8 cellular contexts compared by ENCODE assay signal in the genomic region with DNA sequence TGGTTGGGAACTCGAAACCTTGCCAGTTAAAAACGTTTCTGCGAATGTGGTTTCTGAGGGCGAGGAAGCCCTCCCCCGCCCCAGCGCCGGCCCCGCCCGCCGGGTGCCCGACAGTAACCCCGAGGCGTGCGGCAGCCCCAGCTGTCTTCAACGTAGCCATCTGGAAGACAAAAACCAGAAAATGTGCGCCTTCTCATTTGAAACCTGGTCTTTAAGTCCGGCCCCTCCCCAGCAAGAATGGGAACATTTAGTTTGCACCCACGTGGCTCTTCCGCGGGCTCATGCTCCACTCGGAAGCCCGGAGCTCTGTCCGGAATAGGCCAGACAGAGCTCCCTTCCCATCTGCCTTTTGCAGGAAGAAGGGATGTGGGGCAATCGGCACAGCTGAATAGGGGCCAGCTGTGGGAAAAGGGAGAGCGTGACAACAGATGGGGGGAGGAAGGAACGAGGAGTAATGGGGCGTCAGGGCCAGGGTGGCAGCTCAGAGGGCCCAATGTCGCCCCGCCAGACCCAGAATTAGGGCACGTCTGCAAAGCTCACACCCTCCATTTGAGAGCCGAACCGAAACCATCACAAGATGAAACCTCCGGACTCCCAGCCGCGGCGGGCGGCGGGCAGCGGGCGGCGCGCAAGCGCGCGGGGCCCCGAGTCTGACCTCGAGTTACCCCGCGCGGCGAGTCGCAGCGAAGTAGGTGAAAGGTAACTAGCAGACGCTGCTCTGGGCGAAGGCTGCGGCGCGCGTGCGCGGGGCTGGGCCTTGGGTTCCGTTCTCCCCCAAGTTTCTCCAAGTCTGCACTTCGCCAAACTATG.
DNase-seq lines count a peak whose midpoint lies in the region; ATAC-seq, FAIRE-seq and TF ChIP-seq lines count a peak whose summit lies in the region.

No MANE protein-coding gene starts in this region.

- H3K9me3 ChIP-seq in DND-41 (ENCODE audit: insufficient read depth, low read length, severe bottlenecking) = no peaks in the 10 kb centered on the region
- no peaks in the 10 kb centered on the region for H3K9me3 ChIP-seq in GM23248 (ENCODE audit: low read depth)
- H3K9me3 ChIP-seq in SJSA1 (replicated peaks) = no peaks in the 10 kb centered on the region
- H3K9me3 ChIP-seq in neuronal stem cell (replicated peaks in 1 of 2; ENCODE audit: control insufficient read depth in 2 of 2, insufficient read depth in 1 of 2, low read depth in 1 of 2, low read length in 2 of 2) = no peaks in the 10 kb centered on the region
- no peaks in the 10 kb centered on the region for H3K9me3 ChIP-seq in subcutaneous abdominal adipose tissue (ENCODE audit: control insufficient read depth in 5 of 5, low read length in 5 of 5)

- peak overlapping the region; percentile 88 for H4K91ac ChIP-seq in neuronal stem cell (ENCODE audit: low read depth, low read length, poor library complexity)

- H2AK5ac ChIP-seq in neuronal stem cell (ENCODE audit: low read depth, low read length) = no peak overlapping the region

- H3K14ac ChIP-seq in neuronal stem cell (ENCODE audit: low read length) = no peak overlapping the region

- H3K79me2 ChIP-seq in DND-41 (ENCODE audit: insufficient read depth, low read length) (no peaks in the 10 kb centered on the region), GM23248 (ENCODE audit: insufficient read depth) (no peaks in the 10 kb centered on the region)

- peak; percentile 88 for DNase-seq in DND-41
- DNase-seq in GM23248 = peak; percentile 94
- DNase-seq in LHCN-M2 (ENCODE audit: low read depth) = peak; percentile 96
- DNase-seq in SJSA1 (ENCODE audit: low read depth in 1 of 2, low spot score in 2 of 2) = peak; percentile 85 to 88
- peak; percentile 84 for DNase-seq in activated naive CD4-positive, alpha-beta T cell treated with Interleukin-2 at 50 U/mL for 16 hours
- peak; percentile 75 to 77 for DNase-seq in frontal cortex (ENCODE audit: low spot score in 2 of 2)
- peak; percentile 70 for DNase-seq in neuronal stem cell (ENCODE audit: low spot score)

- peaks cover 52% of the 10 kb centered on the region for H3K4me1 ChIP-seq in DND-41 (ENCODE audit: insufficient read depth, low read length)
- peaks cover 33% of the 10 kb centered on the region for H3K4me1 ChIP-seq in GM23248 (ENCODE audit: insufficient read depth)
- peaks cover 41% of the 10 kb centered on the region for H3K4me1 ChIP-seq in SJSA1 (replicated peaks)
- H3K4me1 ChIP-seq in neuronal stem cell (ENCODE audit: control insufficient read depth in 2 of 2, insufficient read depth in 1 of 2, low read depth in 1 of 2, low read length in 2 of 2) = peaks cover 23 to 30% of the 10 kb centered on the region in 2 donors
- peaks cover 18 to 42% (median 33%) of the 10 kb centered on the region in 5 donors for H3K4me1 ChIP-seq in subcutaneous abdominal adipose tissue (ENCODE audit: control insufficient read depth in 5 of 5, insufficient read depth in 5 of 5, low read length in 5 of 5)

- in situ Hi-C loops in GM23248 (cut with MboI) = no loop called here

- no peaks in the 10 kb centered on the region for H3K9me2 ChIP-seq in GM23248 (ENCODE audit: insufficient read depth)

- H2AFZ ChIP-seq in DND-41 (ENCODE audit: low read depth, low read length) = peak overlapping the region; percentile 60
- H2AFZ ChIP-seq in GM23248 = peak overlapping the region; percentile 87
- peak overlapping the region; percentile 89 for H2AFZ ChIP-seq in neuronal stem cell (ENCODE audit: low read length)

- no peak for TF ChIP-seq CTCF in DND-41 (IDR thresholded peaks at IDR 0.05; ENCODE audit: borderline replicate concordance, extremely low read depth, low read length, poor library complexity, severe bottlenecking)

- H3K4me2 ChIP-seq in DND-41 (ENCODE audit: insufficient read depth, low read length) (peak overlapping the region; percentile 82), GM23248 (ENCODE audit: unreplicated experiment) (peak overlapping the region; percentile 82), neuronal stem cell (ENCODE audit: insufficient read depth, low read length, poor library complexity, severe bottlenecking) (peak overlapping the region; percentile 84)

- peak overlapping the region; percentile 84 for H3K4ac ChIP-seq in neuronal stem cell (ENCODE audit: low read length)

- H3K23ac ChIP-seq in neuronal stem cell (ENCODE audit: low read depth, low read length, poor library complexity) = no peak overlapping the region

- H4K8ac ChIP-seq in neuronal stem cell (ENCODE audit: low read depth, low read length) = no peak overlapping the region

- no peaks in the 10 kb centered on the region for H3K79me1 ChIP-seq in neuronal stem cell (ENCODE audit: low read depth, low read length)

- peak overlapping the region; percentile 98 for H3K18ac ChIP-seq in neuronal stem cell (ENCODE audit: low read length)

- WGBS in GM23248 (ENCODE audit: low coverage in 1 of 2, low lambda C conversion rate in 2 of 2, missing lambda C conversion rate in 2 of 2), 2 experiments = 1% methylated on average over 55 to 63 of the region's 63 CpGs
- WGBS in neuronal stem cell (ENCODE audit: extremely low coverage in 2 of 2, insufficient read length in 2 of 2, insufficient replicate concordance in 1 of 2), 2 donors = no CpG with 5 or more reads among the region's 63 CpGs

- H2BK12ac ChIP-seq in neuronal stem cell (ENCODE audit: low read length) = no peak overlapping the region

- peaks cover 33% of the 10 kb centered on the region for H3F3A ChIP-seq in GM23248 (ENCODE audit: insufficient read depth)

- H3K36me3 ChIP-seq in DND-41 (ENCODE audit: insufficient read depth, low read length) (no peaks in the 10 kb centered on the region), GM23248 (ENCODE audit: low read depth) (no peaks in the 10 kb centered on the region), SJSA1 (no peaks in the 10 kb centered on the region), neuronal stem cell (replicated peaks in 1 of 2; ENCODE audit: control insufficient read depth in 2 of 2, insufficient read depth in 2 of 2, low read length in 2 of 2) (no peaks in the 10 kb centered on the region), subcutaneous abdominal adipose tissue (ENCODE audit: control insufficient read depth in 5 of 5, insufficient read depth in 5 of 5, low read length in 5 of 5) (no peaks in the 10 kb centered on the region)

- peak; percentile 90 for ATAC-seq in DND-41 (ENCODE audit: insufficient read depth, low read depth)

- H2BK5ac ChIP-seq in neuronal stem cell (ENCODE audit: low read length) = peak overlapping the region; percentile 97

- no peak for FAIRE-seq in frontal cortex (lab: Jason Lieb, UNC)

- peak overlapping the region; percentile 100 for H2BK120ac ChIP-seq in neuronal stem cell (ENCODE audit: low read depth, low read length)

- no peaks in the 10 kb centered on the region for H3K27me3 ChIP-seq in DND-41 (ENCODE audit: insufficient read depth, low read length, poor library complexity)
- no peaks in the 10 kb centered on the region for H3K27me3 ChIP-seq in GM23248 (replicated peaks; ENCODE audit: insufficient read depth)
- no peaks in the 10 kb centered on the region for H3K27me3 ChIP-seq in SJSA1 (replicated peaks)
- H3K27me3 ChIP-seq in neuronal stem cell (ENCODE audit: control insufficient read depth in 3 of 3, insufficient read depth in 3 of 3, low read depth in 1 of 3, low read length in 3 of 3) = no peaks in the 10 kb centered on the region
- no peaks in the 10 kb centered on the region for H3K27me3 ChIP-seq in subcutaneous abdominal adipose tissue (ENCODE audit: control insufficient read depth in 5 of 5, insufficient read depth in 4 of 5, low read length in 5 of 5)

- peak overlapping the region; percentile 73 for H3K27ac ChIP-seq in DND-41 (ENCODE audit: low read length)
- H3K27ac ChIP-seq in GM23248 = peak overlapping the region; percentile 85
- peak overlapping the region; percentile 75 for H3K27ac ChIP-seq in SJSA1
- peak overlapping the region; percentile 93 for H3K27ac ChIP-seq in neuronal stem cell (replicated peaks; ENCODE audit: low read length)
- H3K27ac ChIP-seq in subcutaneous abdominal adipose tissue (ENCODE audit: low read depth, low read length) = peak overlapping the region; percentile 97

- H3K4me3 ChIP-seq in DND-41 (ENCODE audit: low read depth in 1 of 2, low read length in 2 of 2) (peak overlapping the region in 1 of 2 experiments; percentile 51; a peak in 2 of 4 replicates), GM23248 (peak overlapping the region; percentile 70), SJSA1 (peak overlapping the region; percentile 50), neuronal stem cell (ENCODE audit: low read length in 2 of 2) (peak overlapping the region; percentile 45 to 83), subcutaneous abdominal adipose tissue (ENCODE audit: low read depth in 1 of 5, low read length in 5 of 5) (peak overlapping the region; percentile 67 to 91 (median 84))

- H3K9ac ChIP-seq in DND-41 (ENCODE audit: low read depth, low read length) = peak overlapping the region; percentile 35
- peak overlapping the region; percentile 84 for H3K9ac ChIP-seq in GM23248
- peak overlapping the region; percentile 86 for H3K9ac ChIP-seq in neuronal stem cell (ENCODE audit: low read depth, low read length, poor library complexity)
- H3K9ac ChIP-seq in subcutaneous abdominal adipose tissue (ENCODE audit: low read length in 5 of 5) = peak overlapping the region; percentile 76 to 95 (median 83)

- H4K20me1 ChIP-seq in DND-41 (ENCODE audit: insufficient read depth, low read length) (no peaks in the 10 kb centered on the region), GM23248 (ENCODE audit: insufficient read depth) (no peaks in the 10 kb centered on the region)

- peak overlapping the region; percentile 16 for H2BK15ac ChIP-seq in neuronal stem cell (ENCODE audit: low read length)

Comparison
In these comparisons a context has a peak if more than half of its experiments do, and no peak if none do; other contexts are left out.
1. H3K9ac ChIP-seq: peak in every context shown above with its lines; median percentile 86 in neuronal stem cell; 84 in GM23248; 83 in subcutaneous abdominal adipose tissue; 35 in DND-41.